1 cellular context compared by ENCODE assay signal in genomic region chr12:12792421-12792820, GRCh38.
TF ChIP-seq lines count a peak whose summit lies in the region.

No MANE protein-coding gene starts in this region.

TF ChIP-seq in HepG2, 621 proteins besides CTCF, POLR2A, EP300 and RAD21:
- no peak for TF ChIP-seq FOXP4 (CRISPR knock-in tag; IDR thresholded peaks at IDR 0.05)
- TF ChIP-seq SYNCRIP (IDR thresholded peaks at IDR 0.05; ENCODE audit: insufficient read depth, low read depth, low read length), result no peak
- TF ChIP-seq RBAK (CRISPR knock-in tag; IDR thresholded peaks at IDR 0.05), result no peak
- TF ChIP-seq ZNF720 (CRISPR knock-in tag; IDR thresholded peaks at IDR 0.05), result no peak
- TF ChIP-seq ZNF598 (CRISPR knock-in tag; IDR thresholded peaks at IDR 0.05; ENCODE audit: borderline replicate concordance), result no peak
- no peak for TF ChIP-seq AKAP8 (CRISPR knock-in tag; IDR thresholded peaks at IDR 0.05)
- no peak for TF ChIP-seq NFRKB (IDR thresholded peaks at IDR 0.05)
- TF ChIP-seq ZNF326 (CRISPR knock-in tag; IDR thresholded peaks at IDR 0.05; ENCODE audit: borderline replicate concordance), result no peak
- TF ChIP-seq MEIS2 (CRISPR knock-in tag; IDR thresholded peaks at IDR 0.05), result no peak
- no peak for TF ChIP-seq GPBP1L1 (CRISPR knock-in tag; IDR thresholded peaks at IDR 0.05)
- no peak for TF ChIP-seq ZNF564 (CRISPR knock-in tag; IDR thresholded peaks at IDR 0.05)
- TF ChIP-seq ETV5 (CRISPR knock-in tag; IDR thresholded peaks at IDR 0.05; ENCODE audit: borderline replicate concordance), result no peak
- TF ChIP-seq ZBTB38 (CRISPR knock-in tag; IDR thresholded peaks at IDR 0.05), result no peak
- TF ChIP-seq GMEB2 (CRISPR knock-in tag; IDR thresholded peaks at IDR 0.05; ENCODE audit: low read depth), result no peak
- no peak for TF ChIP-seq YEATS2 (CRISPR knock-in tag; IDR thresholded peaks at IDR 0.05; ENCODE audit: borderline replicate concordance)
- TF ChIP-seq SP5 (CRISPR knock-in tag; IDR thresholded peaks at IDR 0.05; ENCODE audit: borderline replicate concordance, low read depth), result no peak
- no peak for TF ChIP-seq ZNF773 (CRISPR knock-in tag; IDR thresholded peaks at IDR 0.05; ENCODE audit: borderline replicate concordance)
- TF ChIP-seq NR1H2 (CRISPR knock-in tag; IDR thresholded peaks at IDR 0.05; ENCODE audit: borderline replicate concordance, low read depth), result no peak
